Comparison of ENCODE assay signal across 13 cellular contexts in the genomic region with DNA sequence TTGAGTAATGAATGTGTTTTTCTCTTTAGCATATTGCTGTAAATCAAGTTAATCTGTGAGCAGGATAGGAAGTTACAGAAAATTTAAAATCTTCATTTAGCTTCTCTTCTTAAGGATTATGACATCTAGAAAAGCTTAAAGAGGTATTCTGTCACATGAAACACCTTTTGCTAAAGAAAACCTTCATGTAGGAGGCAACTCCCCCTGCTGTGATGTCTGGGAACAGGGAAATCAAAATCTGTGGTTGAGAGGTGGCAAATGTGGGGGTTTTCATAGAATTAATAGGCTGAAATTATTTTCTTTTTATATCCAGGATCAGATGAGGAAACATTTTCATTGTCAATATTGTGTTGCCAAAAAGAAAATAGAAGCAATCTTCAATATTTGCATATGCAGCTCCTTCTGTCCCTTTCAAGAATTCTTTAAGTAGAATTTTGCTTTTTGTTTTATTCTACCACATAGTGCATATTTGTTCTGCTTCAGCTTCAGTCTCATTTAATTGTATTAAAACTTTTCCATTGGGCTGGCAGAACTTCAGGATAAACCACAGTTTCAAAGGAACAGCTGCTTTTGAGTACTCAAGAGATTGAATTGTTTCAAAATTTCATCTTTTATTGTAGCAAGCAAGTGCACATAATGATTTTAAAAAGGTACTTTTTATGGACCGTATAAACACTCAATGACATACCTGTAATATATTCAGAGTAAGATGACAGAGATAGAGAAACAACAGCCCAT.
DNase-seq lines count a peak whose midpoint lies in the region; ATAC-seq, FAIRE-seq and TF ChIP-seq lines count a peak whose summit lies in the region.
"Had no signal": no experiment of that assay in that cellular context is flagged by ENCODE, and none has a peak within 500 bp of the region (broad histone marks: within the 10 kb centered on the region; RNA-seq: fewer than 3 reads in every experiment).

No MANE protein-coding gene starts in this region.

- ATAC-seq in K562 (peak; percentile 57), GM21723 (IDR thresholded peaks at IDR 0.05; ENCODE audit: unreplicated experiment) (no peak)

- H3K9me1 ChIP-seq in K562 (ENCODE audit: control insufficient read depth, insufficient read depth, low read length), result no peaks in the 10 kb centered on the region

- DNase-seq in BJ (ENCODE audit: low read depth) (no peak), HFF-Myc (ENCODE audit: extremely low read depth, low read depth) (no peak), K562 (ENCODE audit: extremely low read depth in 1 of 4, low spot score in 3 of 4) (peak in 3 of 4 experiments; percentile 21 to 54 (median 23)), kidney tubule cell (ENCODE audit: low spot score) (peak; percentile 9), anterior cingulate cortex (lab: John Stamatoyannopoulos, UW) (no peak), HCEC 1CT (no peak), nephron progenitor cell (no peak)
- DNase-seq: activated naive CD4-positive, alpha-beta T cell treated with anti-CD3 and anti-CD28 coated beads, Interleukin-2, amount 50 U/mL, for 16 hours; hippocampal formation; NCI-H2107 had no signal

- no peak overlapping the region for H3K9ac ChIP-seq in K562 (ENCODE audit: insufficient read depth in 1 of 2, low read depth in 2 of 2, low read length in 2 of 2)

- no peaks in the 10 kb centered on the region for H3K36me3 ChIP-seq in BJ (ENCODE audit: control insufficient read depth, insufficient read depth, low read length)
- H3K36me3 ChIP-seq in K562 (ENCODE audit: control insufficient read depth, insufficient read depth, low read length), result no peaks in the 10 kb centered on the region
- H3K36me3 ChIP-seq: prostate gland had no signal

- TF ChIP-seq EP300 in K562 (IDR thresholded peaks at IDR 0.05; ENCODE audit: low read length), result no peak

- no peak overlapping the region for H3K27ac ChIP-seq in K562 (ENCODE audit: extremely low read depth, low read depth, low read length)
- H3K27ac ChIP-seq: prostate gland had no signal

- TF ChIP-seq RAD21 in K562 (CRISPR knock-in tag; conservative IDR thresholded peaks at IDR 0.05 in 1 of 2, IDR thresholded peaks at IDR 0.05 in 1 of 2), result peak; percentile 68 to 81

- H3K4me3 Mint-ChIP-seq in nephron progenitor cell, result no peak overlapping the region
- H3K4me3 Mint-ChIP-seq: T-helper 1 cell treated with Interleukin-12 subunit alpha and Interleukin-12 subunit beta and Interleukin-4 antibody, amounts not matched to agents 30 μg/mL and 1 μg/mL, for 36 hours had no signal

- peaks cover 0 to 26% of the 10 kb centered on the region in 2 experiments; a peak in 2 of 5 replicates for H3K4me1 ChIP-seq in K562 (replicated peaks in 1 of 2; ENCODE audit: control insufficient read depth in 2 of 2, insufficient read depth in 2 of 2, low read length in 2 of 2)
- H3K4me1 ChIP-seq: prostate gland had no signal

- intact Hi-C loops in K562 (cut with micrococcal nuclease), result loop anchor here (1.0 to 5.0 kb wide), 4 partner anchors 68 to 307 kb away; no protein-coding TSS in a partner anchor

- TF ChIP-seq POLR2A in K562 (conservative IDR thresholded peaks at IDR 0.05), result no peak

- BruUV-seq in K562 (replicated peaks; lab: Mats Ljungman, UMichigan), result no TSS peak

- H3K9me3 ChIP-seq in K562 (replicated peaks; ENCODE audit: control insufficient read depth, insufficient read depth, low read depth, low read length), result no peaks in the 10 kb centered on the region
- H3K9me3 ChIP-seq: prostate gland had no signal

- H3K27ac Mint-ChIP-seq in nephron progenitor cell, result no peak overlapping the region
- H3K27ac Mint-ChIP-seq: T-helper 1 cell treated with Interleukin-12 subunit alpha and Interleukin-12 subunit beta and Interleukin-4 antibody, amounts not matched to agents 30 μg/mL and 1 μg/mL, for 36 hours had no signal

- WGBS in K562 (ENCODE audit: insufficient coverage, low coverage, missing lambda C conversion rate), result 6% methylated on average over 1 of the region's 1 CpG

- CTCF ChIA-PET in BJ (lab: Yijun Ruan, JAX) (interaction anchor here (0.7 to 2.0 kb wide), 7 partner anchors 27 to 478 kb away, joined by 3 to 7 read pairs (median 4); no protein-coding TSS in a partner anchor), K562 (lab: Yijun Ruan, JAX; ENCODE audit: low intra/inter-chr PET ratio) (interaction anchor here (1.7 kb wide), 1 partner anchor 265 kb away, joined by 6 read pairs; no protein-coding TSS in a partner anchor)

- no peak overlapping the region for H3K4me2 ChIP-seq in K562 (ENCODE audit: insufficient read depth, low read length)

- in situ Hi-C loops in K562 (cut with MboI), result loop anchor here (25.0 kb wide), 1 partner anchor 253 kb away; no protein-coding TSS in a partner anchor

- H3K4me3 ChIP-seq in BJ (ENCODE audit: low read depth, low read length) (no peak overlapping the region), HFF-Myc (replicated peaks; ENCODE audit: low read depth, low read length) (no peak overlapping the region), K562 (no peak overlapping the region)
- H3K4me3 ChIP-seq: prostate gland had no signal

- no peaks in the 10 kb centered on the region for H3K36me3 Mint-ChIP-seq in nephron progenitor cell (ENCODE audit: low read depth)

- POLR2A ChIA-PET in BJ (lab: Charles Lee) (no interaction called here), K562 (lab: Yijun Ruan, JAX) (no interaction called here)

- H3K27me3 ChIP-seq in BJ (ENCODE audit: control insufficient read depth, insufficient read depth, low read length), result no peaks in the 10 kb centered on the region
- no peaks in the 10 kb centered on the region for H3K27me3 ChIP-seq in K562 (ENCODE audit: control insufficient read depth in 2 of 2, insufficient read depth in 2 of 2, low read length in 2 of 2)

- H3K9me3 Mint-ChIP-seq in nephron progenitor cell, result no peaks in the 10 kb centered on the region
- H3K9me3 Mint-ChIP-seq: T-helper 1 cell treated with Interleukin-12 subunit alpha and Interleukin-12 subunit beta and Interleukin-4 antibody, amounts not matched to agents 30 μg/mL and 1 μg/mL, for 36 hours had no signal

- FAIRE-seq in K562 (lab: Jason Lieb, UNC), result peak; percentile 42

- TF ChIP-seq CTCF in BJ (IDR thresholded peaks at IDR 0.05; ENCODE audit: insufficient read depth, low read depth, low read length) (peak; percentile 36; the same call in 1 of the 2 replicates), HFF-Myc (IDR thresholded peaks at IDR 0.05; ENCODE audit: low read depth, low read length, missing control alignments) (peak; percentile 39), K562 (IDR thresholded peaks at IDR 0.05 in 2 of 3, conservative IDR thresholded peaks at IDR 0.05 in 1 of 3; ENCODE audit: insufficient read depth in 2 of 3, low read depth in 1 of 3, low read length in 3 of 3) (peak; percentile 39 to 61 (median 42); a peak in 4 of 6 replicates), nephron progenitor cell (IDR thresholded peaks at IDR 0.05) (no peak)

- H2AFZ ChIP-seq in K562 (ENCODE audit: low read depth, low read length), result 0 out of 2 replicates have a peak overlapping the region, but pooled peaks have one; percentile 10

- H3K27me3 Mint-ChIP-seq in nephron progenitor cell (ENCODE audit: low read depth, poor library complexity), result peaks cover 3% of the 10 kb centered on the region

- no peaks in the 10 kb centered on the region for H3K79me2 ChIP-seq in K562 (ENCODE audit: control insufficient read depth, insufficient read depth, low read length)

- no peaks in the 10 kb centered on the region for H3K4me1 Mint-ChIP-seq in nephron progenitor cell

- no peaks in the 10 kb centered on the region for H4K20me1 ChIP-seq in K562 (replicated peaks; ENCODE audit: control insufficient read depth, insufficient read depth, low read length)

TF ChIP-seq in K562, 482 proteins besides CTCF, POLR2A, EP300 and RAD21 (continues in another document):
- TF ChIP-seq ZNF445 (CRISPR knock-in tag; IDR thresholded peaks at IDR 0.05; ENCODE audit: low read depth), result no peak
- 0 out of 2 replicates have a peak, but pooled peaks have one; percentile 15 for TF ChIP-seq SMC3 (conservative IDR thresholded peaks at IDR 0.05; ENCODE audit: insufficient read depth, low read depth, low read length)
- TF ChIP-seq BRD9 (IDR thresholded peaks at IDR 0.05; ENCODE audit: low read depth, partially characterized antibody), result peak; percentile 38
- TF ChIP-seq SMAD4 (CRISPR knock-in tag; conservative IDR thresholded peaks at IDR 0.05), result 0 out of 2 replicates have a peak, but pooled peaks have one; percentile 26
- no peak for TF ChIP-seq MED1 (CRISPR knock-in tag; IDR thresholded peaks at IDR 0.05; ENCODE audit: borderline replicate concordance)
- peak; percentile 12; the same call in 1 of the 2 replicates for TF ChIP-seq GTF2E2 (tag; IDR thresholded peaks at IDR 0.05)
- peak; percentile 17; the same call in 1 of the 2 replicates for TF ChIP-seq ZNF592 (IDR thresholded peaks at IDR 0.05)

Comparison
In these comparisons a context has a peak if more than half of its experiments do, and no peak if none do; other contexts are left out.
1. DNase-seq: peak in K562 (3 of 4) and kidney tubule cell (single experiment); none in BJ (single experiment), HFF-Myc (single experiment), anterior cingulate cortex (0 of 58), HCEC 1CT (single experiment) and nephron progenitor cell (single experiment).